Comparison of ENCODE assay signal across 24 cellular contexts in genomic region chr15:63839717-63840116, GRCh38. TPM values are rescaled to one million over a fixed set of nuclear protein-coding genes. Genes with fewer than 3 reads are reported as not detected.
DNase-seq lines count a peak whose midpoint lies in the region; ATAC-seq, FAIRE-seq and TF ChIP-seq lines count a peak whose summit lies in the region.
"Had no signal": no experiment of that assay in that cellular context is flagged by ENCODE, and none has a peak within 500 bp of the region (broad histone marks: within the 10 kb centered on the region; RNA-seq: fewer than 3 reads in every experiment).

No MANE protein-coding gene starts in this region.

- H4K20me1 ChIP-seq in astrocyte (ENCODE audit: insufficient read depth, low read length) (no peaks in the 10 kb centered on the region), smooth muscle cell (ENCODE audit: low read depth) (no peaks in the 10 kb centered on the region)
- H4K20me1 ChIP-seq: BLaER1 treated with 17β-estradiol and CSF1 and Interleukin-3, amounts not matched to agents 10 nM and 100 nM had no signal

- H3K4me3 ChIP-seq in cardiac muscle cell (no peak overlapping the region), heart right ventricle (no peak overlapping the region), astrocyte (ENCODE audit: insufficient read depth, low read depth, low read length) (no peak overlapping the region), smooth muscle cell (no peak overlapping the region)
- H3K4me3 ChIP-seq: BLaER1 treated with 17β-estradiol and CSF1 and Interleukin-3, amounts not matched to agents 10 nM and 100 nM; SJSA1 had no signal

- no peaks in the 10 kb centered on the region for H3K9me3 ChIP-seq in cardiac muscle cell (ENCODE audit: low read depth)
- H3K9me3 ChIP-seq in heart right ventricle = no peaks in the 10 kb centered on the region
- no peaks in the 10 kb centered on the region for H3K9me3 ChIP-seq in astrocyte (ENCODE audit: insufficient read depth, low read depth, low read length)
- H3K9me3 ChIP-seq in smooth muscle cell (replicated peaks; ENCODE audit: low read depth) = no peaks in the 10 kb centered on the region
- H3K9me3 ChIP-seq: BLaER1 treated with 17β-estradiol and CSF1 and Interleukin-3, amounts not matched to agents 10 nM and 100 nM; SJSA1 had no signal

- H3K4me1 Mint-ChIP-seq in astrocyte (ENCODE audit: low read depth, unreplicated experiment) = peaks cover 12% of the 10 kb centered on the region
- peaks cover 9% of the 10 kb centered on the region for H3K4me1 Mint-ChIP-seq in stimulated activated naive CD8-positive, alpha-beta T cell treated with anti-CD3 and anti-CD28 coated beads, Interleukin-15, amount 100 ng/mL, for 72 hours
- peaks cover 25% of the 10 kb centered on the region for H3K4me1 Mint-ChIP-seq in mesothelial cell of epicardium

- H3K79me2 ChIP-seq in astrocyte (ENCODE audit: insufficient read depth, low read length) (no peaks in the 10 kb centered on the region), smooth muscle cell (ENCODE audit: low read depth) (no peaks in the 10 kb centered on the region)

- 41% methylated on average over 3 of the region's 3 CpGs for WGBS in heart right ventricle, 2 donors
- WGBS in smooth muscle cell (ENCODE audit: low lambda C conversion rate) = 65% methylated on average over 3 of the region's 3 CpGs

- FAIRE-seq in astrocyte (lab: Jason Lieb, UNC) = no peak
- FAIRE-seq: GM12891 had no signal

- no peaks in the 10 kb centered on the region for H3K9me3 Mint-ChIP-seq in astrocyte (ENCODE audit: unreplicated experiment)
- no peaks in the 10 kb centered on the region for H3K9me3 Mint-ChIP-seq in stimulated activated naive CD8-positive, alpha-beta T cell treated with anti-CD3 and anti-CD28 coated beads, Interleukin-15, amount 100 ng/mL, for 72 hours
- H3K9me3 Mint-ChIP-seq in mesothelial cell of epicardium = no peaks in the 10 kb centered on the region
- H3K9me3 Mint-ChIP-seq: HFFc6 had no signal

- H3K27ac Mint-ChIP-seq in astrocyte (ENCODE audit: unreplicated experiment) (peak overlapping the region; percentile 84), mesothelial cell of epicardium (no peak overlapping the region)
- H3K27ac Mint-ChIP-seq in stimulated activated naive CD8-positive, alpha-beta T cell treated with anti-CD3 and anti-CD28 coated beads, Interleukin-15, amount 100 ng/mL, for 72 hours = peak overlapping the region in 1 of 2 donors; percentile 64
- H3K27ac Mint-ChIP-seq: HFFc6 had no signal

- ATAC-seq in heart right ventricle (no peak), HG03342 (IDR thresholded peaks at IDR 0.05; ENCODE audit: unreplicated experiment) (no peak)
- ATAC-seq in stimulated activated naive CD8-positive, alpha-beta T cell treated with anti-CD3 and anti-CD28 coated beads, Interleukin-15, amount 100 ng/mL, for 72 hours = no peak
- ATAC-seq: Right ventricle myocardium inferior had no signal

- H3K4me1 ChIP-seq in cardiac muscle cell (ENCODE audit: low read depth) = peaks cover 34% of the 10 kb centered on the region
- H3K4me1 ChIP-seq in heart right ventricle = peaks cover under 1 to 38% (median 16%) of the 10 kb centered on the region in 9 donors
- H3K4me1 ChIP-seq in astrocyte (ENCODE audit: insufficient read depth, low read length) = no peaks in the 10 kb centered on the region
- H3K4me1 ChIP-seq in smooth muscle cell (ENCODE audit: low read depth) = no peaks in the 10 kb centered on the region

- H3K9ac ChIP-seq in astrocyte (ENCODE audit: low read length) = no peak overlapping the region
- H3K9ac ChIP-seq in smooth muscle cell (ENCODE audit: low read depth) = no peak overlapping the region
- H3K9ac ChIP-seq: BLaER1 treated with 17β-estradiol and CSF1 and Interleukin-3, amounts not matched to agents 10 nM and 100 nM had no signal

- intact Hi-C loops in heart right ventricle (cut with DNase I) = no loop called here

- H3K4me3 Mint-ChIP-seq in astrocyte (ENCODE audit: unreplicated experiment) (peak overlapping the region; percentile 21), mesothelial cell of epicardium (no peak overlapping the region)
- H3K4me3 Mint-ChIP-seq in stimulated activated naive CD8-positive, alpha-beta T cell treated with anti-CD3 and anti-CD28 coated beads, Interleukin-15, amount 100 ng/mL, for 72 hours = no peak overlapping the region
- H3K4me3 Mint-ChIP-seq: HFFc6 had no signal

- no peaks in the 10 kb centered on the region for H3F3A ChIP-seq in smooth muscle cell (ENCODE audit: low read depth)

- H3K27me3 ChIP-seq in cardiac muscle cell (no peaks in the 10 kb centered on the region), heart right ventricle (no peaks in the 10 kb centered on the region), astrocyte (ENCODE audit: insufficient read depth, low read length) (peaks cover 3% of the 10 kb centered on the region), smooth muscle cell (ENCODE audit: low read depth) (no peaks in the 10 kb centered on the region)
- H3K27me3 ChIP-seq: BLaER1 treated with 17β-estradiol and CSF1 and Interleukin-3, amounts not matched to agents 10 nM and 100 nM; SJSA1 had no signal

- H2AFZ ChIP-seq in astrocyte (ENCODE audit: low read depth, low read length) = no peak overlapping the region
- peak overlapping the region; percentile 33 for H2AFZ ChIP-seq in smooth muscle cell (ENCODE audit: low read depth)

- H3K27me3 Mint-ChIP-seq in astrocyte (ENCODE audit: low read depth, unreplicated experiment) = peaks cover 6% of the 10 kb centered on the region
- H3K27me3 Mint-ChIP-seq in stimulated activated naive CD8-positive, alpha-beta T cell treated with anti-CD3 and anti-CD28 coated beads, Interleukin-15, amount 100 ng/mL, for 72 hours = no peaks in the 10 kb centered on the region
- H3K27me3 Mint-ChIP-seq in mesothelial cell of epicardium (ENCODE audit: low read depth) = no peaks in the 10 kb centered on the region

- no peak overlapping the region for H3K4me2 ChIP-seq in astrocyte (ENCODE audit: low read length)
- no peak overlapping the region for H3K4me2 ChIP-seq in smooth muscle cell
- H3K4me2 ChIP-seq: BLaER1 treated with 17β-estradiol and CSF1 and Interleukin-3, amounts not matched to agents 10 nM and 100 nM had no signal

- no peaks in the 10 kb centered on the region for H3K36me3 Mint-ChIP-seq in astrocyte (ENCODE audit: low read depth, unreplicated experiment)
- H3K36me3 Mint-ChIP-seq in mesothelial cell of epicardium = no peaks in the 10 kb centered on the region

- H3K36me3 ChIP-seq in cardiac muscle cell = no peaks in the 10 kb centered on the region
- H3K36me3 ChIP-seq in heart right ventricle = no peaks in the 10 kb centered on the region
- no peaks in the 10 kb centered on the region for H3K36me3 ChIP-seq in astrocyte (ENCODE audit: insufficient read depth, low read length)
- no peaks in the 10 kb centered on the region for H3K36me3 ChIP-seq in smooth muscle cell (ENCODE audit: low read depth)
- H3K36me3 ChIP-seq: BLaER1 treated with 17β-estradiol and CSF1 and Interleukin-3, amounts not matched to agents 10 nM and 100 nM; SJSA1 had no signal

- peak overlapping the region; percentile 94 for H3K27ac ChIP-seq in cardiac muscle cell
- H3K27ac ChIP-seq in heart right ventricle = no peak overlapping the region
- H3K27ac ChIP-seq in astrocyte (ENCODE audit: low read depth, low read length) = no peak overlapping the region
- no peak overlapping the region for H3K27ac ChIP-seq in smooth muscle cell (ENCODE audit: low read depth)
- H3K27ac ChIP-seq: BLaER1 treated with 17β-estradiol and CSF1 and Interleukin-3, amounts not matched to agents 10 nM and 100 nM; SJSA1 had no signal

- TF ChIP-seq CTCF in cardiac muscle cell (IDR thresholded peaks at IDR 0.05; ENCODE audit: low read depth, low read length) (no peak), heart right ventricle (IDR thresholded peaks at IDR 0.05) (no peak), astrocyte (IDR thresholded peaks at IDR 0.05; ENCODE audit: insufficient read depth, low read depth, low read length) (no peak), smooth muscle cell (IDR thresholded peaks at IDR 0.05; ENCODE audit: borderline replicate concordance, insufficient read depth, poor library complexity, severe bottlenecking) (no peak), mesothelial cell of epicardium (IDR thresholded peaks at IDR 0.05; ENCODE audit: unreplicated experiment) (no peak)

- peak in 1 of 2 donors; percentile 24 for DNase-seq in cardiac muscle cell (ENCODE audit: low read depth in 1 of 2, low spot score in 1 of 2)
- no peak for DNase-seq in heart right ventricle
- DNase-seq in astrocyte (ENCODE audit: low read depth) = no peak
- peak; percentile 75 for DNase-seq in left kidney (ENCODE audit: low read depth, low spot score)
- no peak for DNase-seq in smooth muscle cell (lab: John Stamatoyannopoulos, UW; ENCODE audit: unreplicated experiment)
- DNase-seq in stimulated activated naive CD8-positive, alpha-beta T cell treated with anti-CD3 and anti-CD28 coated beads, Interleukin-15, amount 100 ng/mL, for 72 hours = no peak
- no peak for DNase-seq in mesothelial cell of epicardium (ENCODE audit: low spot score in 2 of 2, unreplicated experiment in 2 of 2)
- DNase-seq: 8988T, DMS79 treated with DMSO at 0.1 percent for 48 hours, H7, HFFc6, MM.1S, NCI-H1092, NCI-H1436, NCI-H2029, NCI-H2171, NCI-H345, NCI-H524 treated with DMSO at 0.1 percent for 48 hours, NCI-H82 had no signal

RNA-seq across cellular contexts. Expression of gene HERC1, which starts 6.0 kb away (rescaled TPM):
- 74.4 and 84.3 TPM in 2 replicates for total RNA-seq in cardiac muscle cell
- polyA plus RNA-seq in cardiac muscle cell = 27.8 and 38.7 TPM in 2 replicates
- total RNA-seq in heart right ventricle = 100 to 1,000 TPM in 4 of 10 donors, 10 to 100 TPM in 6; 58.5 to 118 (median 97.5) TPM
- 10 to 100 TPM; 27.7 to 33.8 TPM for polyA plus RNA-seq in heart right ventricle
- total RNA-seq in astrocyte = 45.6 and 52.7 TPM in 2 replicates
- total RNA-seq in smooth muscle cell = 87.3 and 89.0 TPM in 2 replicates
- polyA plus RNA-seq in smooth muscle cell = 14.1 and 24.3 TPM in 2 replicates
- 73.1 to 75.5 TPM (median 74.9 TPM) in 3 replicates for total RNA-seq in mesothelial cell of epicardium
